In the genomic region with DNA sequence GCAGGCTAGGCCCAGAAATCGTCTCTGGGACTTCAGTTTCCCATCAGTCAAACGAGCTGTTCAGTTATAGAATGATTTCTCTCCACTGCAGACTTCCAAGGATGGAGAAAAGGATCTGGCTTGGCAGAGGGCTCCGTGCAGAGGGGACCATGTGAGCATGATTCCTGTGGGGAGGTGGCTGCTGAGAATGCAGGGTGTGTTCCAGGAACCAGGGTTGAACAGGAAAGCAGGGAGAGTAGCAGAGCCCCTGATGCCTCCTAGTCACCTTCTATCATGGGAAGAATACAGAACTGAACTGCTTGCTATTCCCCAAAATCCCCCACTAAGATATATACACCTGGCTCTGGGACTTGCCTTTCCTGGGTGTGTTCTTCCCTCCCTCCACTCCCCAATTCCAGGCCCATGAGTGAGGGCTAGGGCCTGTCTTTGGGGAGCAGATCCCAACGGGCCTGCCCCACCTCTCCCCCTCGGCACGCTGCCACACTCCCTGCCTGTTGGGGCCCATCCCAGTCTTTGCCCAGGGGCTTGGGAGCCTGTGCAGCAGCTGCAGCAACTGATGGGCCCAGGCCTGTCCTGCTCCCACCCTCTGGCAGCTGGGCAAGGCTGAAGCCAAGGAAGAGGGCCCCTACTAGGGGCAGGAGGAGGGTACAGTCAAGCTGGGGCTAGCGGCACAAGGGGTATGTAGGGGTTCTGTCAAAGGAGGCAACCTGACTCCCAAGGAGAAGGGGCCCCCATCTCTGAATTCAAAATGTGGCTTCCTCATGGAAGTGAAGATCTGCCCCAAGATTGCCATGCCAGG, we compare ENCODE assay signal across 9 cellular contexts. TPM values are rescaled to one million over a fixed set of nuclear protein-coding genes. Genes with fewer than 3 reads are reported as not detected.
DNase-seq lines count a peak whose midpoint lies in the region; ATAC-seq and TF ChIP-seq lines count a peak whose summit lies in the region.
"Had no signal": no experiment of that assay in that cellular context is flagged by ENCODE, and none has a peak within 500 bp of the region (broad histone marks: within the 10 kb centered on the region; RNA-seq: fewer than 3 reads in every experiment).

No MANE protein-coding gene starts in this region.

- peaks cover 18% of the 10 kb centered on the region for H3K4me1 Mint-ChIP-seq in glutamatergic neuron (ENCODE audit: low read depth, unreplicated experiment)
- H3K4me1 Mint-ChIP-seq in activated naive CD4-positive, alpha-beta T cell treated with anti-CD3 and anti-CD28 coated beads for 36 hours (ENCODE audit: low read depth), result no peaks in the 10 kb centered on the region

- H3K27me3 ChIP-seq in skeletal muscle satellite cell (ENCODE audit: control insufficient read depth, insufficient read depth, low read length), result no peaks in the 10 kb centered on the region

- no peak for ATAC-seq in HG02610 (IDR thresholded peaks at IDR 0.05; ENCODE audit: unreplicated experiment)

- no peak overlapping the region for H3K4me3 Mint-ChIP-seq in glutamatergic neuron (ENCODE audit: unreplicated experiment)
- H3K4me3 Mint-ChIP-seq in activated naive CD4-positive, alpha-beta T cell treated with anti-CD3 and anti-CD28 coated beads for 36 hours, result no peak overlapping the region

- intact Hi-C loops in activated naive CD4-positive, alpha-beta T cell treated with anti-CD3 and anti-CD28 coated beads for 36 hours (cut with micrococcal nuclease), result no loop called here

- peaks cover 2% of the 10 kb centered on the region for H3K9me3 Mint-ChIP-seq in glutamatergic neuron (ENCODE audit: unreplicated experiment)
- H3K9me3 Mint-ChIP-seq in activated naive CD4-positive, alpha-beta T cell treated with anti-CD3 and anti-CD28 coated beads for 36 hours, result no peaks in the 10 kb centered on the region
- H3K9me3 Mint-ChIP-seq: naive B cell had no signal

- peaks cover 61% of the 10 kb centered on the region for H3K4me1 ChIP-seq in skeletal muscle satellite cell (ENCODE audit: control insufficient read depth, insufficient read depth, low read length)

- peak overlapping the region; percentile 81 for H3K4me2 ChIP-seq in skeletal muscle satellite cell (ENCODE audit: low read length)

- DNase-seq in ELR (ENCODE audit: low read depth) (peak; percentile 28), SK-N-MC (ENCODE audit: low read depth, low spot score) (no peak), hepatic stellate cell (ENCODE audit: low spot score) (peak; percentile 36), glutamatergic neuron (no peak), RKO (ENCODE audit: low spot score) (no peak)
- DNase-seq in activated naive CD4-positive, alpha-beta T cell treated with anti-CD3 and anti-CD28 coated beads for 36 hours, result no peak
- DNase-seq: naive B cell had no signal

- H3K27me3 Mint-ChIP-seq in glutamatergic neuron (ENCODE audit: unreplicated experiment), result peaks cover 12% of the 10 kb centered on the region
- no peaks in the 10 kb centered on the region for H3K27me3 Mint-ChIP-seq in activated naive CD4-positive, alpha-beta T cell treated with anti-CD3 and anti-CD28 coated beads for 36 hours (ENCODE audit: low read depth)

- peak overlapping the region; percentile 83 for H3K4me3 ChIP-seq in SK-N-MC
- peak overlapping the region; percentile 90 for H3K4me3 ChIP-seq in skeletal muscle satellite cell (ENCODE audit: low read length)

- no peak overlapping the region for H3K27ac Mint-ChIP-seq in glutamatergic neuron (ENCODE audit: unreplicated experiment)
- H3K27ac Mint-ChIP-seq in activated naive CD4-positive, alpha-beta T cell treated with anti-CD3 and anti-CD28 coated beads for 36 hours, result no peak overlapping the region
- H3K27ac Mint-ChIP-seq: naive B cell had no signal

- H3K36me3 Mint-ChIP-seq in glutamatergic neuron (ENCODE audit: unreplicated experiment), result no peaks in the 10 kb centered on the region
- no peaks in the 10 kb centered on the region for H3K36me3 Mint-ChIP-seq in activated naive CD4-positive, alpha-beta T cell treated with anti-CD3 and anti-CD28 coated beads for 36 hours (ENCODE audit: low read depth)
- H3K36me3 Mint-ChIP-seq: naive B cell had no signal

- TF ChIP-seq CTCF in glutamatergic neuron (IDR thresholded peaks at IDR 0.05; ENCODE audit: partially characterized antibody, unreplicated experiment), result no peak

- H3K9me3 ChIP-seq in SK-N-MC (ENCODE audit: low read depth, low read length), result no peaks in the 10 kb centered on the region
- H3K9me3 ChIP-seq in skeletal muscle satellite cell (replicated peaks; ENCODE audit: low read length), result no peaks in the 10 kb centered on the region

- H3K27ac ChIP-seq in SK-N-MC, result peak overlapping the region; percentile 69

- H3K9ac ChIP-seq in SK-N-MC (ENCODE audit: insufficient read length) (peak overlapping the region; percentile 58), skeletal muscle satellite cell (ENCODE audit: low read depth, low read length) (peak overlapping the region; percentile 94)

- CTCF ChIA-PET in activated naive CD4-positive, alpha-beta T cell treated with anti-CD3 and anti-CD28 coated beads for 36 hours (lab: Charles Lee), result interaction anchor here (18.5 kb wide), 1 partner anchor 77 kb away, joined by 713 read pairs; a partner anchor contains a TSS

- H3K36me3 ChIP-seq in SK-N-MC (ENCODE audit: insufficient read depth, low read length) (peaks cover 34% of the 10 kb centered on the region), skeletal muscle satellite cell (ENCODE audit: insufficient read depth, low read length) (peaks cover 33% of the 10 kb centered on the region)

RNA-seq across cellular contexts. Expression of a gene that starts 3.3 kb away (rescaled TPM):
- total RNA-seq in skeletal muscle satellite cell (2012; rRNA removed), result 13.1 and 16.5 TPM in 2 replicates
- 0.34 TPM for total RNA-seq in glutamatergic neuron (ENCODE audit: unreplicated experiment)
- total RNA-seq in activated naive CD4-positive, alpha-beta T cell treated with anti-CD3 and anti-CD28 coated beads for 36 hours, result 1 to 10 TPM; 2.1 to 2.8 TPM

RNA-seq across cellular contexts. Expression of a gene that starts 22.2 kb away (rescaled TPM):
- 23.8 and 29.7 TPM in 2 replicates for total RNA-seq in skeletal muscle satellite cell (2012; rRNA removed)
- total RNA-seq in glutamatergic neuron (ENCODE audit: unreplicated experiment), result 9.7 TPM
- total RNA-seq in activated naive CD4-positive, alpha-beta T cell treated with anti-CD3 and anti-CD28 coated beads for 36 hours, result 10 to 100 TPM; 97.1 to 97.3 TPM

RNA-seq across cellular contexts. Expression of a gene that starts 30.9 kb away (rescaled TPM):
- 2.8 and 3.3 TPM in 2 replicates for total RNA-seq in skeletal muscle satellite cell (2012; rRNA removed)
- 12.1 TPM for total RNA-seq in glutamatergic neuron (ENCODE audit: unreplicated experiment)
- 1 to 10 TPM; 8.3 to 9.3 TPM for total RNA-seq in activated naive CD4-positive, alpha-beta T cell treated with anti-CD3 and anti-CD28 coated beads for 36 hours

RNA-seq across cellular contexts. Expression of a gene that starts 49.9 kb away (rescaled TPM):
- 89.0 and 97.6 TPM in 2 replicates for total RNA-seq in skeletal muscle satellite cell (2012; rRNA removed)
- total RNA-seq in glutamatergic neuron (ENCODE audit: unreplicated experiment), result 54.6 TPM
- 10 to 100 TPM; 81.0 to 92.8 TPM for total RNA-seq in activated naive CD4-positive, alpha-beta T cell treated with anti-CD3 and anti-CD28 coated beads for 36 hours

RNA-seq across cellular contexts. Expression of a gene that starts 55.6 kb away (rescaled TPM):
- total RNA-seq in skeletal muscle satellite cell (2012; rRNA removed), result 194 and 215 TPM in 2 replicates
- 289 TPM for total RNA-seq in glutamatergic neuron (ENCODE audit: unreplicated experiment)
- 100 to 1,000 TPM; 120 to 125 TPM for total RNA-seq in activated naive CD4-positive, alpha-beta T cell treated with anti-CD3 and anti-CD28 coated beads for 36 hours

Comparison
In these comparisons a context has a peak if more than half of its experiments do, and no peak if none do; other contexts are left out.
1. DNase-seq: peak in ELR (single experiment) and hepatic stellate cell (single experiment); none in SK-N-MC (single experiment), glutamatergic neuron (single experiment), RKO (single experiment) and activated naive CD4-positive, alpha-beta T cell treated with anti-CD3 and anti-CD28 coated beads for 36 hours (single experiment).